Comparison of ENCODE assay signal across 11 cellular contexts in genomic region chr19:5445071-5445470, GRCh38. TPM values are rescaled to one million over a fixed set of nuclear protein-coding genes. Genes with fewer than 3 reads are reported as not detected.
"Had no signal": no experiment of that assay in that cellular context is flagged by ENCODE, and none has a peak within 500 bp of the region (broad histone marks: within the 10 kb centered on the region; RNA-seq: fewer than 3 reads in every experiment).

No MANE protein-coding gene starts in this region.

- H3K27ac ChIP-seq: HL-60 had no signal

- H3K4me3 ChIP-seq: GM23338 had no signal

- H3K27ac Mint-ChIP-seq: GM23338, H9, HFFc6, IgD-negative memory B cell had no signal

- H3K9me3 Mint-ChIP-seq: GM23338, HFFc6, IgD-negative memory B cell had no signal

- H3K4me1 Mint-ChIP-seq: IgD-negative memory B cell had no signal

- ATAC-seq: GM23338, HepG2 had no signal

- H3K36me3 Mint-ChIP-seq: IgD-negative memory B cell had no signal

- DNase-seq: H9, HCEC 1CT, KG1 had no signal

- H3K4me3 Mint-ChIP-seq: GM23338, H9, HFFc6, IgD-negative memory B cell had no signal

- FAIRE-seq: H1, H54, HepG2 had no signal

RNA-seq across cellular contexts. Expression of gene ZNRF4, which starts 10.1 kb away (rescaled TPM):
- total RNA-seq: GM23338, H1, H9, HepG2, HFFc6, HT1080 had no signal
- polyA plus RNA-seq: GM23338, H1, HepG2, IgD-negative memory B cell had no signal
